In genomic region chr6:33279971-33280511, GRCh38 we compare ENCODE assay signal across 8 cellular contexts. TPM values are rescaled to one million over a fixed set of nuclear protein-coding genes. Genes with fewer than 3 reads are reported as not detected.
DNase-seq lines count a peak whose midpoint lies in the region; ATAC-seq and TF ChIP-seq lines count a peak whose summit lies in the region.

No MANE protein-coding gene starts in this region.

- no peak for ATAC-seq in GM21825 (IDR thresholded peaks at IDR 0.05; ENCODE audit: unreplicated experiment)

- H3K27me3 ChIP-seq in MM.1S (replicated peaks; ENCODE audit: insufficient read depth, low read length) (no peaks in the 10 kb centered on the region), WERI-Rb-1 (ENCODE audit: insufficient read depth, low read depth, severe bottlenecking) (no peaks in the 10 kb centered on the region)

- peaks cover 35 to 39% of the 10 kb centered on the region in 2 donors for H3K4me1 Mint-ChIP-seq in immature natural killer cell

- no peak overlapping the region for H3K27ac ChIP-seq in MM.1S (ENCODE audit: low read length)
- peak overlapping the region; percentile 82 for H3K27ac ChIP-seq in WERI-Rb-1

- H3F3A ChIP-seq in MM.1S (ENCODE audit: insufficient read depth, low read length) = peaks cover 33% of the 10 kb centered on the region

- H3K4me3 Mint-ChIP-seq in immature natural killer cell = no peak overlapping the region

- no peak overlapping the region for H2AFZ ChIP-seq in MM.1S (ENCODE audit: low read length)

- H3K9me3 ChIP-seq in MM.1S (replicated peaks; ENCODE audit: insufficient read depth, low read length) (no peaks in the 10 kb centered on the region), WERI-Rb-1 (ENCODE audit: severe bottlenecking) (no peaks in the 10 kb centered on the region)

- no peaks in the 10 kb centered on the region for H3K9me3 Mint-ChIP-seq in immature natural killer cell

- no peaks in the 10 kb centered on the region for H3K9me2 ChIP-seq in MM.1S (replicated peaks; ENCODE audit: insufficient read depth, low read length)

- no peaks in the 10 kb centered on the region for H3K4me1 ChIP-seq in MM.1S (ENCODE audit: low read length)

- H3K36me3 ChIP-seq in MM.1S (replicated peaks; ENCODE audit: insufficient read depth, low read length) = no peaks in the 10 kb centered on the region
- peaks cover 80% of the 10 kb centered on the region for H3K36me3 ChIP-seq in WERI-Rb-1

- peaks cover 9% of the 10 kb centered on the region for H3K79me2 ChIP-seq in MM.1S (ENCODE audit: low read length)

- DNase-seq in NCI-H524 (lab: John Stamatoyannopoulos, UW) (peak; percentile 44 to 71), NCI-H524 treated with DMSO at 0.1 percent for 48 hours (lab: John Stamatoyannopoulos, UW) (no peak), MM.1S (no peak), WERI-Rb-1 (peak; percentile 93), immature natural killer cell (no peak), NCI-H1092 (lab: John Stamatoyannopoulos, UW) (no peak)
- no peak for DNase-seq in stimulated activated CD4-positive, alpha-beta T cell treated with anti-CD3 and anti-CD28 coated beads, Interleukin-1b, Interleukin-23, amount 100 ng/mL, for 48 hours

- H3K36me3 Mint-ChIP-seq in immature natural killer cell = peaks cover 4 to 22% (median 5%) of the 10 kb centered on the region in 3 donors

- peaks cover 2 to 11% (median 7%) of the 10 kb centered on the region in 3 donors for H3K27me3 Mint-ChIP-seq in immature natural killer cell (ENCODE audit: low read depth in 3 of 3)

- TF ChIP-seq CTCF in MM.1S (IDR thresholded peaks at IDR 0.05; ENCODE audit: low read length) = peak; percentile 38
- peak; percentile 96 for TF ChIP-seq CTCF in WERI-Rb-1 (IDR thresholded peaks at IDR 0.05; ENCODE audit: low read depth, low read length)

- no peak overlapping the region for H3K4me2 ChIP-seq in MM.1S (ENCODE audit: low read depth, low read length)

- peaks cover 10% of the 10 kb centered on the region for H4K20me1 ChIP-seq in MM.1S (ENCODE audit: insufficient read depth, low read length)

- H3K27ac Mint-ChIP-seq in immature natural killer cell = peak overlapping the region in 5 of 6 donors; percentile 18 to 79 (median 40)

- H3K9ac ChIP-seq in MM.1S (ENCODE audit: low read length) = no peak overlapping the region

- no peak overlapping the region for H3K4me3 ChIP-seq in MM.1S (ENCODE audit: low read length)
- no peak overlapping the region for H3K4me3 ChIP-seq in WERI-Rb-1 (ENCODE audit: low read depth, low read length)

RNA-seq across cellular contexts. Expression of gene B3GALT4, which starts 3.1 kb away (rescaled TPM):
- polyA plus RNA-seq in immature natural killer cell = 10 to 100 TPM; 38.6 to 55.0 (median 44.1) TPM

RNA-seq across cellular contexts. Expression of gene RPS18, which starts 8.2 kb away (rescaled TPM):
- 1,000 to 10,000 TPM; 2,992 to 6,506 (median 3,113) TPM for polyA plus RNA-seq in immature natural killer cell

RNA-seq across cellular contexts. Expression of gene VPS52, which starts 8.4 kb away (rescaled TPM):
- 10 to 100 TPM; 11.6 to 26.8 (median 16.8) TPM for polyA plus RNA-seq in immature natural killer cell

RNA-seq across cellular contexts. Expression of gene WDR46, which starts 9.0 kb away (rescaled TPM):
- 10 to 100 TPM; 59.4 to 81.6 (median 74.3) TPM for polyA plus RNA-seq in immature natural killer cell

RNA-seq across cellular contexts. Expression of gene PFDN6, which starts 9.4 kb away (rescaled TPM):
- 10 to 100 TPM; 25.7 to 55.6 (median 49.2) TPM for polyA plus RNA-seq in immature natural killer cell

Comparison
In these comparisons a context has a peak if more than half of its experiments do, and no peak if none do; other contexts are left out.
1. DNase-seq: peak in NCI-H524 (2 of 2) and WERI-Rb-1 (single experiment); none in NCI-H524 treated with DMSO at 0.1 percent for 48 hours (single experiment), MM.1S (single experiment), immature natural killer cell (0 of 3), stimulated activated CD4-positive, alpha-beta T cell treated with anti-CD3 and anti-CD28 coated beads, Interleukin-1b, Interleukin-23, amount 100 ng/mL, for 48 hours (single experiment) and NCI-H1092 (single experiment).